ENCODE assay signal across 25 cellular contexts in the genomic region with DNA sequence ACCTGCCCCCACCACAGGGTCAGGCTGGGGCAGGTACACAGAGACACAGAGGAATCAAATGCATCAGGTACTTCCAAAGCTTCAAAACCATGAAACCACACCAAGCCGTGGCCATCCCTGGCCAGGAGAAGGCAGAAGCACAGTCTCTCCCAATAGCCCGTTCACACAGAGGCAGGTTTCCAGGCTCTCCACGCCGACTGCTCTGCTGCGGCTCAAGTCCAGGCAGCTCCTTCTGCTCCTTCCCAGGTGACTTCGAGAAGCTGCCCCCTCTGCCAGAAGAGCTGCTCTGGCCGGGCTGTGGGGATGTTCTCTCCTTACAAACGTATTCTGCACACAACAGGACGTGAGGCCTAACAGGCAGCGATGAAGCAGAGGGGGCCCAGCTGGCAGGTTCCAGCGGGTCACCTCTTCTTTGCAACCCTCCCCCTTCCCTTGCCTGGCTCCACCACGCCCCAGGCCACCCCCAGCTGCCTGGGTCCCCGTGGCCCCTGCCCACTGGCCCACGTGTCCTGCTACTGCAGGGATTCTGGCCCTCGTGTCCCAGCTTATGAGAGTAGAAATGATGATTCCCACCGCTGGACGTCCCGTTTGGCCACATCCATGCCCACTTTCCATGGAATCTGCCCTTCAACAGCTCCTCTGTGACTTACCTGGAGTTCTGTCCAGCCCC. TPM values are rescaled to one million over a fixed set of nuclear protein-coding genes. Genes with fewer than 3 reads are reported as not detected.
DNase-seq lines count a peak whose midpoint lies in the region; TF ChIP-seq lines count a peak whose summit lies in the region.
"Had no signal": no experiment of that assay in that cellular context is flagged by ENCODE, and none has a peak within 500 bp of the region (broad histone marks: within the 10 kb centered on the region; RNA-seq: fewer than 3 reads in every experiment).

No MANE protein-coding gene starts in this region.

- intact Hi-C loops in CD4-positive, alpha-beta memory T cell (cut with micrococcal nuclease): no loop called here

- in situ Hi-C loops in G401 (cut with HindIII; ENCODE audit: low sequenced_read_pairs) (no loop called here), ACHN (cut with HindIII; ENCODE audit: low pct_ligation_motif_present, low pct_unique_long_range_greater_than_20kb, low sequenced_read_pairs) (no loop called here)

- peaks cover 24 to 65% (median 30%) of the 10 kb centered on the region in 4 donors for H3K4me1 Mint-ChIP-seq in CD4-positive, alpha-beta memory T cell
- H3K4me1 Mint-ChIP-seq in nephron progenitor cell: peaks cover 17% of the 10 kb centered on the region

- H3K4me2 ChIP-seq in SK-N-SH: no peak overlapping the region
- H3K4me2 ChIP-seq: KMS-11 had no signal

- H3K27me3 Mint-ChIP-seq in CD4-positive, alpha-beta memory T cell: no peaks in the 10 kb centered on the region
- no peaks in the 10 kb centered on the region for H3K27me3 Mint-ChIP-seq in nephron progenitor cell (ENCODE audit: low read depth, poor library complexity)
- H3K27me3 Mint-ChIP-seq: activated naive CD4-positive, alpha-beta T cell treated with anti-CD3 and anti-CD28 coated beads, Interleukin-2, amount 10 ng/mL, durations not matched to agents 7 days and 5 days; naive B cell had no signal

- no peak overlapping the region for H2AFZ ChIP-seq in SK-N-SH (ENCODE audit: low read depth)

- H3K9me2 ChIP-seq in SK-N-SH: no peaks in the 10 kb centered on the region

- H3K27me3 ChIP-seq in CD4-positive, alpha-beta memory T cell (ENCODE audit: insufficient read depth, low read length): no peaks in the 10 kb centered on the region
- no peaks in the 10 kb centered on the region for H3K27me3 ChIP-seq in SK-N-SH (ENCODE audit: insufficient read depth)
- H3K27me3 ChIP-seq: esophagus squamous epithelium, gastrocnemius medialis, testis had no signal

- POLR2A ChIA-PET in CD4-positive, alpha-beta memory T cell (lab: Charles Lee; ENCODE audit: partially characterized antibody): interaction anchor here (1.0 kb wide), 1 partner anchor 102 kb away, joined by 3 read pairs; no protein-coding TSS in a partner anchor
- POLR2A ChIA-PET in SK-N-SH (lab: Yijun Ruan, JAX): no interaction called here

- CTCF ChIA-PET in CD4-positive, alpha-beta memory T cell (lab: Charles Lee; ENCODE audit: partially characterized antibody): interaction anchor here (1.1 kb wide), 1 partner anchor 228 kb away, joined by 3 read pairs; no protein-coding TSS in a partner anchor
- CTCF ChIA-PET in SK-N-SH (lab: Yijun Ruan, JAX): interaction anchor here (0.7 kb wide), 1 partner anchor 36 kb away, joined by 3 read pairs; no protein-coding TSS in a partner anchor

- no peak overlapping the region for H3K27ac ChIP-seq in CD4-positive, alpha-beta memory T cell (ENCODE audit: low read depth, low read length)
- no peak overlapping the region for H3K27ac ChIP-seq in SK-N-SH (ENCODE audit: low read depth in 2 of 2, low read length in 1 of 2)
- H3K27ac ChIP-seq: esophagus squamous epithelium, gastrocnemius medialis, KMS-11, SK-N-MC, testis had no signal

- H3K9me3 ChIP-seq in CD4-positive, alpha-beta memory T cell (ENCODE audit: control insufficient read depth in 1 of 2, low read length in 2 of 2): no peaks in the 10 kb centered on the region
- no peaks in the 10 kb centered on the region for H3K9me3 ChIP-seq in SK-N-SH
- H3K9me3 ChIP-seq: esophagus squamous epithelium, gastrocnemius medialis, testis had no signal

- H3K27ac Mint-ChIP-seq in CD4-positive, alpha-beta memory T cell: peak overlapping the region; percentile 32 to 87 (median 57)
- H3K27ac Mint-ChIP-seq in nephron progenitor cell: peak overlapping the region; percentile 87
- H3K27ac Mint-ChIP-seq: activated naive CD4-positive, alpha-beta T cell treated with anti-CD3 and anti-CD28 coated beads, Interleukin-2, amount 10 ng/mL, durations not matched to agents 7 days and 5 days; HFFc6 had no signal

- H3K4me3 Mint-ChIP-seq in CD4-positive, alpha-beta memory T cell: no peak overlapping the region
- H3K4me3 Mint-ChIP-seq in nephron progenitor cell: no peak overlapping the region
- H3K4me3 Mint-ChIP-seq: activated naive CD4-positive, alpha-beta T cell treated with anti-CD3 and anti-CD28 coated beads, Interleukin-2, amount 10 ng/mL, durations not matched to agents 7 days and 5 days; HFFc6; naive B cell had no signal

- H3F3A ChIP-seq in SK-N-SH (replicated peaks; ENCODE audit: insufficient read depth): no peaks in the 10 kb centered on the region

- peaks cover 50% of the 10 kb centered on the region for H3K36me3 ChIP-seq in CD4-positive, alpha-beta memory T cell (ENCODE audit: insufficient read depth, low read length)
- H3K36me3 ChIP-seq in SK-N-SH (replicated peaks in 1 of 2; ENCODE audit: control insufficient read depth in 1 of 2, insufficient read depth in 2 of 2, low read length in 1 of 2): peaks cover 13 to 56% of the 10 kb centered on the region in 2 experiments

- peaks cover 27 to 65% of the 10 kb centered on the region in 2 donors for H3K36me3 Mint-ChIP-seq in CD4-positive, alpha-beta memory T cell
- H3K36me3 Mint-ChIP-seq in nephron progenitor cell (ENCODE audit: low read depth): peaks cover 46% of the 10 kb centered on the region

- TF ChIP-seq EP300 in SK-N-SH (IDR thresholded peaks at IDR 0.05; ENCODE audit: borderline replicate concordance in 1 of 2, low read depth in 1 of 2, low read length in 1 of 2): no peak

- WGBS in SK-N-SH (ENCODE audit: low lambda C conversion rate): 93% methylated on average over 13 of the region's 18 CpGs

- H3K4me3 ChIP-seq in CD4-positive, alpha-beta memory T cell (ENCODE audit: low read length in 2 of 2): no peak overlapping the region
- no peak overlapping the region for H3K4me3 ChIP-seq in SK-N-SH (ENCODE audit: low read depth in 2 of 2, low read length in 1 of 2)
- H3K4me3 ChIP-seq: esophagus squamous epithelium, gastrocnemius medialis, SK-N-MC, testis had no signal

- H3K9me3 Mint-ChIP-seq in CD4-positive, alpha-beta memory T cell: peaks cover 0 to 1% (median 0%) of the 10 kb centered on the region in 8 donors
- peaks cover 5% of the 10 kb centered on the region for H3K9me3 Mint-ChIP-seq in nephron progenitor cell
- H3K9me3 Mint-ChIP-seq: activated naive CD4-positive, alpha-beta T cell treated with anti-CD3 and anti-CD28 coated beads, Interleukin-2, amount 10 ng/mL, durations not matched to agents 7 days and 5 days; CD8-positive, alpha-beta memory T cell; HFFc6; naive B cell had no signal

- no peak for DNase-seq in CD4-positive, alpha-beta memory T cell
- DNase-seq in G401 (ENCODE audit: low spot score): peak; percentile 76
- peak; percentile 60 for DNase-seq in cerebellum (ENCODE audit: low spot score)
- no peak for DNase-seq in nephron progenitor cell
- no peak for DNase-seq in ACHN
- DNase-seq in SK-N-SH: no peak
- no peak for DNase-seq in retina
- DNase-seq: activated CD4-positive, CD25-positive, alpha-beta regulatory T cell; activated CD8-positive, alpha-beta memory T cell treated with anti-CD3 and anti-CD28 coated beads for 24 hours; activated naive CD4-positive, alpha-beta T cell treated with anti-CD3 and anti-CD28 coated beads, Interleukin-2, amount 10 ng/mL, durations not matched to agents 7 days and 5 days; activated T-cell treated with anti-CD3 and anti-CD28 coated beads, Interleukin-2, amount 50 U/mL, for 48 hours; CD8-positive, alpha-beta memory T cell; DMS53; effector CD8-positive, alpha-beta T cell; esophagus squamous epithelium; gastrocnemius medialis; GF-D8; HFFc6; kidney glomerular epithelial cell; naive B cell; NCI-H2171; NCI-H526; testis had no signal

- no peak for TF ChIP-seq RAD21 in SK-N-SH (IDR thresholded peaks at IDR 0.05; ENCODE audit: low read length)

- peaks cover 36% of the 10 kb centered on the region for H3K4me1 ChIP-seq in CD4-positive, alpha-beta memory T cell (ENCODE audit: insufficient read depth, low read length)
- H3K4me1 ChIP-seq in SK-N-SH (ENCODE audit: control insufficient read depth in 1 of 2, insufficient read depth in 2 of 2, low read depth in 1 of 2, low read length in 1 of 2): no peaks in the 10 kb centered on the region; a peak in 1 of 4 replicates
- H3K4me1 ChIP-seq: testis had no signal

- H3K79me2 ChIP-seq in SK-N-SH (ENCODE audit: insufficient read depth): peaks cover 92% of the 10 kb centered on the region

- TF ChIP-seq CTCF in nephron progenitor cell (IDR thresholded peaks at IDR 0.05) (no peak), SK-N-SH (IDR thresholded peaks at IDR 0.05) (no peak)

- no peak overlapping the region for H3K9ac ChIP-seq in SK-N-SH
- H3K9ac ChIP-seq: KMS-11 had no signal

- peaks cover 98% of the 10 kb centered on the region for H4K20me1 ChIP-seq in SK-N-SH (ENCODE audit: insufficient read depth)

TF ChIP-seq in SK-N-SH, 30 proteins besides CTCF, POLR2A, EP300 and RAD21 (continues in another document):
- no peak for TF ChIP-seq NRF1 (IDR thresholded peaks at IDR 0.05; ENCODE audit: low read depth, low read length)
- no peak for TF ChIP-seq TCF12 (IDR thresholded peaks at IDR 0.05)
- TF ChIP-seq MXI1 (IDR thresholded peaks at IDR 0.05; ENCODE audit: low read depth, low read length): no peak
- TF ChIP-seq, protein P1, sequence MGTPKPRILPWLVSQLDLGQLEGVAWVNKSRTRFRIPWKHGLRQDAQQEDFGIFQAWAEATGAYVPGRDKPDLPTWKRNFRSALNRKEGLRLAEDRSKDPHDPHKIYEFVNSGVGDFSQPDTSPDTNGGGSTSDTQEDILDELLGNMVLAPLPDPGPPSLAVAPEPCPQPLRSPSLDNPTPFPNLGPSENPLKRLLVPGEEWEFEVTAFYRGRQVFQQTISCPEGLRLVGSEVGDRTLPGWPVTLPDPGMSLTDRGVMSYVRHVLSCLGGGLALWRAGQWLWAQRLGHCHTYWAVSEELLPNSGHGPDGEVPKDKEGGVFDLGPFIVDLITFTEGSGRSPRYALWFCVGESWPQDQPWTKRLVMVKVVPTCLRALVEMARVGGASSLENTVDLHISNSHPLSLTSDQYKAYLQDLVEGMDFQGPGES (IDR thresholded peaks at IDR 0.05; ENCODE audit: low read depth, low read length): no peak

RNA-seq across cellular contexts. Expression of a gene that starts 26.1 kb away (rescaled TPM):
- 10 to 100 TPM; 84.0 to 88.1 TPM for total RNA-seq in CD4-positive, alpha-beta memory T cell
- 1 to 10 TPM in 1 of 2 donors, under 1 TPM in 1; 0.94 to 5.1 TPM for polyA plus RNA-seq in CD4-positive, alpha-beta memory T cell
- 19.3 and 27.5 TPM in 2 replicates for total RNA-seq in G401 (2014; rRNA removed; shearing (Covaris generic))
- total RNA-seq in cerebellum: 36.5 TPM
- polyA plus RNA-seq in SK-N-SH (2012; rRNA removed): 7.8 and 10.3 TPM in 2 replicates
- 6.0 and 7.7 TPM in 2 replicates for polyA plus RNA-seq in SK-N-SH (2012; cell fraction: cytosol; rRNA removed)
- polyA plus RNA-seq in SK-N-SH (2012; cell fraction: nucleus; rRNA removed): 40.9 and 50.0 TPM in 2 replicates

RNA-seq across cellular contexts. Expression of a gene that starts 52.1 kb away (rescaled TPM):
- total RNA-seq in CD4-positive, alpha-beta memory T cell: 10 to 100 TPM; 17.7 to 18.6 TPM
- 10 to 100 TPM in 1 of 2 donors, 1 to 10 TPM in 1; 6.7 to 10.0 TPM for polyA plus RNA-seq in CD4-positive, alpha-beta memory T cell
- 10.0 and 12.8 TPM in 2 replicates for total RNA-seq in G401 (2014; rRNA removed; shearing (Covaris generic))
- 23.1 TPM for total RNA-seq in cerebellum
- 6.8 and 7.9 TPM in 2 replicates for polyA plus RNA-seq in SK-N-SH (2012; rRNA removed)
- 6.3 and 7.8 TPM in 2 replicates for polyA plus RNA-seq in SK-N-SH (2012; cell fraction: cytosol; rRNA removed)
- polyA plus RNA-seq in SK-N-SH (2012; cell fraction: nucleus; rRNA removed): 12.3 and 12.4 TPM in 2 replicates

Comparison
In these comparisons a context has a peak if more than half of its experiments do, and no peak if none do; other contexts are left out.
1. DNase-seq: peak in G401 (single experiment) and cerebellum (single experiment); none in CD4-positive, alpha-beta memory T cell (0 of 5), nephron progenitor cell (single experiment), ACHN (single experiment), SK-N-SH (single experiment) and retina (single experiment).